ENCODE assay signal across 16 cellular contexts in the genomic region with DNA sequence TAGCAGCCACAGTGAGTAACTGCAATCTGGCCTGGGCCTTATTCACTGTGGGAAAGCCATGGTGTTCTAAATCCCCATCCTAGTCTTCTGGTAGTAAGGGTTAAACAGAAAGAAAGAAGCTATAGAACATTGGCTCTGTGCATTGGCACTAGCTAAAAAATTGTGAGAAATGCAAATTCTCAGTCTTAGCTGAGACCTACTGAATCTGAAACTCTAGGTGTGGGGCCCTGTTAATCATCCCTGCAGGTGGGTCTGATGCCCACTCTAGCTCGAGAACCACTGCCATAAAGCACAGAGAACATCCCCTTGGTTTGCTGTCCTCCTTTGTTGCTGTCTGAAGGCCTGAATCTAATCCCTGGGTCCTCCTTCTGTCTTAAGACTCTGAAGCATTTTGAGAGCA.
"Had no signal": no experiment of that assay in that cellular context is flagged by ENCODE, and none has a peak within 500 bp of the region (broad histone marks: within the 10 kb centered on the region; RNA-seq: fewer than 3 reads in every experiment).

No MANE protein-coding gene starts in this region.

- H3K4me2 ChIP-seq: hepatocyte had no signal

- H3K4me1 ChIP-seq: spleen had no signal

- H3K9me3 ChIP-seq: adrenal gland, esophagus squamous epithelium, left lung, sigmoid colon, spleen, suprapubic skin had no signal

- H2AFZ ChIP-seq: hepatocyte had no signal

- H3K27ac ChIP-seq: adrenal gland, esophagus squamous epithelium, hepatocyte, left lung, sigmoid colon, spleen, suprapubic skin had no signal

- DNase-seq: activated CD4-positive, alpha-beta T cell treated with anti-CD3 and anti-CD28 coated beads for 1 hour; activated CD4-positive, alpha-beta T cell treated with anti-CD3 and anti-CD28 coated beads, Interleukin-2, amount 50 U/mL, for 48 hours; activated CD8-positive, alpha-beta memory T cell treated with anti-CD3 and anti-CD28 coated beads, Interleukin-2, amount 10 ng/mL, durations not matched to agents 7 days and 5 days; activated effector memory CD4-positive, alpha-beta T cell treated with anti-CD3 and anti-CD28 coated beads, Interleukin-2, amount 50 U/mL, for 16 hours; activated T-cell treated with anti-CD3 and anti-CD28 coated beads, Interleukin-2, amount 50 U/mL, for 24 hours; adrenal gland; cortex of kidney; effector CD8-positive, alpha-beta T cell; esophagus squamous epithelium; kidney; left lung; sigmoid colon; spleen; T1000 had no signal

- ATAC-seq: activated CD8-positive, alpha-beta memory T cell treated with anti-CD3 and anti-CD28 coated beads, Interleukin-2, amount 10 ng/mL, durations not matched to agents 7 days and 5 days; left lung had no signal

- H3K27me3 ChIP-seq: adrenal gland, esophagus squamous epithelium, hepatocyte, left lung, sigmoid colon, spleen, suprapubic skin had no signal

- H3K4me3 ChIP-seq: adrenal gland, esophagus squamous epithelium, hepatocyte, left lung, sigmoid colon, spleen, suprapubic skin had no signal

- H3K36me3 ChIP-seq: left lung, spleen, suprapubic skin had no signal
